1 cellular context compared by ENCODE assay signal in the genomic region with DNA sequence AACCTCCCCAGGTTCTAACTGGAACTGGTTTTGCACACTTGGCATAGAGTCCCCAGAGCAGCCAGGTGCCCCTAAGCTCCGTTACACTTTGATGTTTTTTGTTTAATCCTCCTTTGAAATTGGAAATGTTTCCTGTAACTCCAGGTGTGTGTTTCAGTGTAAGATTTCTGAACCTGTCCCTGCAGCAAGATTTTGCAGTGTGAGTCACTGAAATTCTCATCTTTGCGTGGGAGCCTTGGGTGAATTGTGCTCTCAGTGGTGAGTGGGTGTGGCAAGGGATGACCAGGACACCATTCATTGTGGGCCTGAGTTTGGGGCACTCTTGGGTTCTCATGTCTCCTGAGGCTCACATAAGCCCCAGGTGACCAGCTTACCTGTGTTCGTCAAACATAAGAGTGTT.
TF ChIP-seq lines count a peak whose summit lies in the region.

No MANE protein-coding gene starts in this region.

TF ChIP-seq in GM23338, 12 proteins besides CTCF, POLR2A, EP300 and RAD21 (continued from another document):
- TF ChIP-seq, protein P1, sequence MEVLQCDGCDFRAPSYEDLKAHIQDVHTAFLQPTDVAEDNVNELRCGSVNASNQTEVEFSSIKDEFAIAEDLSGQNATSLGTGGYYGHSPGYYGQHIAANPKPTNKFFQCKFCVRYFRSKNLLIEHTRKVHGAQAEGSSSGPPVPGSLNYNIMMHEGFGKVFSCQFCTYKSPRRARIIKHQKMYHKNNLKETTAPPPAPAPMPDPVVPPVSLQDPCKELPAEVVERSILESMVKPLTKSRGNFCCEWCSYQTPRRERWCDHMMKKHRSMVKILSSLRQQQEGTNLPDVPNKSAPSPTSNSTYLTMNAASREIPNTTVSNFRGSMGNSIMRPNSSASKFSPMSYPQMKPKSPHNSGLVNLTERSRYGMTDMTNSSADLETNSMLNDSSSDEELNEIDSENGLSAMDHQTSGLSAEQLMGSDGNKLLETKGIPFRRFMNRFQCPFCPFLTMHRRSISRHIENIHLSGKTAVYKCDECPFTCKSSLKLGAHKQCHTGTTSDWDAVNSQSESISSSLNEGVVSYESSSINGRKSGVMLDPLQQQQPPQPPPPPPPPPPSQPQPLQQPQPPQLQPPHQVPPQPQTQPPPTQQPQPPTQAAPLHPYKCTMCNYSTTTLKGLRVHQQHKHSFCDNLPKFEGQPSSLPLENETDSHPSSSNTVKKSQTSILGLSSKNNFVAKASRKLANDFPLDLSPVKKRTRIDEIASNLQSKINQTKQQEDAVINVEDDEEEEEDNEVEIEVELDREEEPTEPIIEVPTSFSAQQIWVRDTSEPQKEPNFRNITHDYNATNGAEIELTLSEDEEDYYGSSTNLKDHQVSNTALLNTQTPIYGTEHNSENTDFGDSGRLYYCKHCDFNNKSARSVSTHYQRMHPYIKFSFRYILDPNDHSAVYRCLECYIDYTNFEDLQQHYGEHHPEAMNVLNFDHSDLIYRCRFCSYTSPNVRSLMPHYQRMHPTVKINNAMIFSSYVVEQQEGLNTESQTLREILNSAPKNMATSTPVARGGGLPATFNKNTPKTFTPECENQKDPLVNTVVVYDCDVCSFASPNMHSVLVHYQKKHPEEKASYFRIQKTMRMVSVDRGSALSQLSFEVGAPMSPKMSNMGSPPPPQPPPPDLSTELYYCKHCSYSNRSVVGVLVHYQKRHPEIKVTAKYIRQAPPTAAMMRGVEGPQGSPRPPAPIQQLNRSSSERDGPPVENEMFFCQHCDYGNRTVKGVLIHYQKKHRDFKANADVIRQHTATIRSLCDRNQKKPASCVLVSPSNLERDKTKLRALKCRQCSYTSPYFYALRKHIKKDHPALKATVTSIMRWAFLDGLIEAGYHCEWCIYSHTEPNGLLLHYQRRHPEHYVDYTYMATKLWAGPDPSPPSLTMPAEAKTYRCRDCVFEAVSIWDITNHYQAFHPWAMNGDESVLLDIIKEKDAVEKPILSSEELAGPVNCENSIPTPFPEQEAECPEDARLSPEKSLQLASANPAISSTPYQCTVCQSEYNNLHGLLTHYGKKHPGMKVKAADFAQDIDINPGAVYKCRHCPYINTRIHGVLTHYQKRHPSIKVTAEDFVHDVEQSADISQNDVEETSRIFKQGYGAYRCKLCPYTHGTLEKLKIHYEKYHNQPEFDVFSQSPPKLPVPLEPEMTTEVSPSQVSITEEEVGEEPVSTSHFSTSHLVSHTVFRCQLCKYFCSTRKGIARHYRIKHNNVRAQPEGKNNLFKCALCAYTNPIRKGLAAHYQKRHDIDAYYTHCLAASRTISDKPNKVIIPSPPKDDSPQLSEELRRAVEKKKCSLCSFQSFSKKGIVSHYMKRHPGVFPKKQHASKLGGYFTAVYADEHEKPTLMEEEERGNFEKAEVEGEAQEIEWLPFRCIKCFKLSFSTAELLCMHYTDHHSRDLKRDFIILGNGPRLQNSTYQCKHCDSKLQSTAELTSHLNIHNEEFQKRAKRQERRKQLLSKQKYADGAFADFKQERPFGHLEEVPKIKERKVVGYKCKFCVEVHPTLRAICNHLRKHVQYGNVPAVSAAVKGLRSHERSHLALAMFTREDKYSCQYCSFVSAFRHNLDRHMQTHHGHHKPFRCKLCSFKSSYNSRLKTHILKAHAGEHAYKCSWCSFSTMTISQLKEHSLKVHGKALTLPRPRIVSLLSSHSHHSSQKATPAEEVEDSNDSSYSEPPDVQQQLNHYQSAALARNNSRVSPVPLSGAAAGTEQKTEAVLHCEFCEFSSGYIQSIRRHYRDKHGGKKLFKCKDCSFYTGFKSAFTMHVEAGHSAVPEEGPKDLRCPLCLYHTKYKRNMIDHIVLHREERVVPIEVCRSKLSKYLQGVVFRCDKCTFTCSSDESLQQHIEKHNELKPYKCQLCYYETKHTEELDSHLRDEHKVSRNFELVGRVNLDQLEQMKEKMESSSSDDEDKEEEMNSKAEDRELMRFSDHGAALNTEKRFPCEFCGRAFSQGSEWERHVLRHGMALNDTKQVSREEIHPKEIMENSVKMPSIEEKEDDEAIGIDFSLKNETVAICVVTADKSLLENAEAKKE (CRISPR knock-in tag; IDR thresholded peaks at IDR 0.05): no peak
- TF ChIP-seq CREB1 (CRISPR knock-in tag; IDR thresholded peaks at IDR 0.05; ENCODE audit: low read depth) (no peak), JUNB (IDR thresholded peaks at IDR 0.05; ENCODE audit: unreplicated experiment) (no peak), STAT1 (IDR thresholded peaks at IDR 0.05; ENCODE audit: unreplicated experiment) (no peak), ZNF114 (CRISPR knock-in tag; IDR thresholded peaks at IDR 0.05) (no peak), POLR2AphosphoS5 (IDR thresholded peaks at IDR 0.05; ENCODE audit: low read depth) (no peak), ZNF331 (CRISPR knock-in tag; IDR thresholded peaks at IDR 0.05; ENCODE audit: low read depth) (no peak), EZH2phosphoT487 (IDR thresholded peaks at IDR 0.05; ENCODE audit: unreplicated experiment) (no peak), NANOG (IDR thresholded peaks at IDR 0.05; ENCODE audit: borderline replicate concordance) (no peak)
- TF ChIP-seq, protein P2, sequence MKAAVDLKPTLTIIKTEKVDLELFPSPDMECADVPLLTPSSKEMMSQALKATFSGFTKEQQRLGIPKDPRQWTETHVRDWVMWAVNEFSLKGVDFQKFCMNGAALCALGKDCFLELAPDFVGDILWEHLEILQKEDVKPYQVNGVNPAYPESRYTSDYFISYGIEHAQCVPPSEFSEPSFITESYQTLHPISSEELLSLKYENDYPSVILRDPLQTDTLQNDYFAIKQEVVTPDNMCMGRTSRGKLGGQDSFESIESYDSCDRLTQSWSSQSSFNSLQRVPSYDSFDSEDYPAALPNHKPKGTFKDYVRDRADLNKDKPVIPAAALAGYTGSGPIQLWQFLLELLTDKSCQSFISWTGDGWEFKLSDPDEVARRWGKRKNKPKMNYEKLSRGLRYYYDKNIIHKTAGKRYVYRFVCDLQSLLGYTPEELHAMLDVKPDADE (IDR thresholded peaks at IDR 0.05): no peak
